In genomic region chr3:109330405-109330804, GRCh38 we compare ENCODE assay signal across 34 cellular contexts. TPM values are rescaled to one million over a fixed set of nuclear protein-coding genes. Genes with fewer than 3 reads are reported as not detected.
"Had no signal": no experiment of that assay in that cellular context is flagged by ENCODE, and none has a peak within 500 bp of the region (broad histone marks: within the 10 kb centered on the region; RNA-seq: fewer than 3 reads in every experiment).

No MANE protein-coding gene starts in this region.

- H3K36me3 ChIP-seq: adrenal gland, breast epithelium, Peyer's patch, SJSA1 had no signal

- ATAC-seq: activated CD4-positive, alpha-beta T cell treated with anti-CD3 and anti-CD28 coated beads for 36 hours; activated CD4-positive, CD25-positive, alpha-beta regulatory T cell treated with anti-CD3 and anti-CD28 coated beads, Interleukin-2, amount 50 U/mL, for 24 hours; activated CD8-positive, alpha-beta T cell treated with anti-CD3 and anti-CD28 coated beads, Interleukin-2, amount 10 ng/mL, durations not matched to agents 7 days and 5 days; activated naive CD4-positive, alpha-beta T cell treated with anti-CD3 and anti-CD28 coated beads, Interleukin-2, amount 50 U/mL, for 72 hours; body of pancreas; PC-3 had no signal

- H3K9me3 ChIP-seq: adrenal gland, body of pancreas, breast epithelium, Peyer's patch, SJSA1, SK-N-SH had no signal

- H3K27ac Mint-ChIP-seq: activated CD4-positive, alpha-beta T cell treated with anti-CD3 and anti-CD28 coated beads for 36 hours; activated CD4-positive, alpha-beta T cell treated with anti-CD3 and anti-CD28 coated beads, Interleukin-2, amount 10 ng/mL, durations not matched to agents 7 days and 5 days; activated CD8-positive, alpha-beta T cell treated with anti-CD3 and anti-CD28 coated beads, Interleukin-2, amount 10 ng/mL, durations not matched to agents 7 days and 5 days; activated naive CD4-positive, alpha-beta T cell treated with anti-CD3 and anti-CD28 coated beads for 36 hours; activated naive CD4-positive, alpha-beta T cell treated with anti-CD3 and anti-CD28 coated beads, Interleukin-2, amount 50 U/mL, for 72 hours; activated T-cell treated with anti-CD3 and anti-CD28 coated beads, Interleukin-2, amount 50 U/mL, for 24 hours; activated T-helper 2 cell treated with anti-CD3 and anti-CD28 coated beads, Interferon-gamma antibody, Interleukin-2, Interleukin-4, amounts not matched to agents 10 μg/mL and 5 μg/mL and 100 μg/mL, durations not matched to agents 14 hours and 24 hours and 36 hours; T-helper 1 cell treated with Interleukin-12 subunit alpha and Interleukin-12 subunit beta and Interleukin-4 antibody, amounts not matched to agents 30 μg/mL and 1 μg/mL, for 36 hours; T-helper 2 cell treated with Interferon-gamma antibody and Interleukin-4, amounts not matched to agents 5 μg/mL and 100 μg/mL, for 36 hours had no signal

- H3K4me1 ChIP-seq: adrenal gland, body of pancreas, breast epithelium, Peyer's patch, SJSA1 had no signal

- H3K27me3 ChIP-seq: adrenal gland, body of pancreas, breast epithelium, Peyer's patch, SJSA1 had no signal

- H3K27ac ChIP-seq: adrenal gland, body of pancreas, breast epithelium, Peyer's patch, SJSA1 had no signal

- H3K4me1 Mint-ChIP-seq: activated CD4-positive, alpha-beta T cell treated with anti-CD3 and anti-CD28 coated beads for 36 hours; activated CD4-positive, alpha-beta T cell treated with anti-CD3 and anti-CD28 coated beads, Interleukin-2, amount 10 ng/mL, durations not matched to agents 7 days and 5 days had no signal

- H3K4me3 Mint-ChIP-seq: activated CD4-positive, alpha-beta T cell treated with anti-CD3 and anti-CD28 coated beads for 36 hours; activated CD4-positive, alpha-beta T cell treated with anti-CD3 and anti-CD28 coated beads, Interleukin-2, amount 10 ng/mL, durations not matched to agents 7 days and 5 days; activated CD8-positive, alpha-beta T cell treated with anti-CD3 and anti-CD28 coated beads, Interleukin-2, amount 10 ng/mL, durations not matched to agents 7 days and 5 days; activated naive CD4-positive, alpha-beta T cell treated with anti-CD3 and anti-CD28 coated beads for 36 hours; activated T-cell treated with anti-CD3 and anti-CD28 coated beads, Interleukin-2, amount 50 U/mL, for 24 hours; T-helper 1 cell treated with Interleukin-12 subunit alpha and Interleukin-12 subunit beta and Interleukin-4 antibody, amounts not matched to agents 30 μg/mL and 1 μg/mL, for 36 hours; T-helper 2 cell treated with Interferon-gamma antibody and Interleukin-4, amounts not matched to agents 5 μg/mL and 100 μg/mL, for 36 hours had no signal

- FAIRE-seq: astrocyte, TTC549 had no signal

- DNase-seq: activated CD4-positive, alpha-beta T cell treated with anti-CD3 and anti-CD28 coated beads for 36 hours; activated CD4-positive, alpha-beta T cell treated with anti-CD3 and anti-CD28 coated beads, Interleukin-2, amount 10 ng/mL, durations not matched to agents 7 days and 5 days; activated CD4-positive, alpha-beta T cell treated with anti-CD3 and anti-CD28 coated beads, Interleukin-2, amount 50 U/mL, for 48 hours; activated CD8-positive, alpha-beta T cell treated with anti-CD3 and anti-CD28 coated beads, Interleukin-2, amount 10 ng/mL, durations not matched to agents 7 days and 5 days; activated gamma-delta T cell treated with Interleukin-2 at 50 U/mL for 16 hours; activated naive CD4-positive, alpha-beta T cell treated with anti-CD3 and anti-CD28 coated beads for 36 hours; activated T-cell treated with anti-CD3 and anti-CD28 coated beads, Interleukin-2, amount 50 U/mL, for 24 hours; adrenal gland; body of pancreas; NCI-H1048; NCI-H1105 treated with DMSO at 0.1 percent for 48 hours; NCI-H1436; NCI-H1694; NCI-H2029; NCI-H345; NCI-H524 treated with DMSO at 0.1 percent for 48 hours; NK-92 treated with Interleukin-12 subunit alpha and Interleukin-12 subunit beta, amount 100 ng/mL, for 24 hours; PC-3; Peyer's patch; RPMI8226; SHP77 treated with DMSO at 0.1 percent for 48 hours; SK-N-SH had no signal

- H3K36me3 Mint-ChIP-seq: activated naive CD4-positive, alpha-beta T cell treated with anti-CD3 and anti-CD28 coated beads, Interleukin-2, amount 50 U/mL, for 72 hours had no signal

- H3K4me2 ChIP-seq: SK-N-SH had no signal

- H3K4me3 ChIP-seq: adrenal gland, body of pancreas, breast epithelium, Peyer's patch, SJSA1 had no signal

- H3K9ac ChIP-seq: SK-N-SH had no signal

- H3K9me3 Mint-ChIP-seq: activated CD4-positive, alpha-beta T cell treated with anti-CD3 and anti-CD28 coated beads, Interleukin-2, amount 10 ng/mL, durations not matched to agents 7 days and 5 days; activated naive CD4-positive, alpha-beta T cell treated with anti-CD3 and anti-CD28 coated beads for 36 hours; activated naive CD4-positive, alpha-beta T cell treated with anti-CD3 and anti-CD28 coated beads, Interleukin-2, amount 50 U/mL, for 72 hours; activated T-cell treated with anti-CD3 and anti-CD28 coated beads, Interleukin-2, amount 50 U/mL, for 24 hours; activated T-helper 2 cell treated with anti-CD3 and anti-CD28 coated beads, Interferon-gamma antibody, Interleukin-2, Interleukin-4, amounts not matched to agents 10 μg/mL and 5 μg/mL and 100 μg/mL, durations not matched to agents 14 hours and 24 hours and 36 hours; T-helper 1 cell treated with Interleukin-12 subunit alpha and Interleukin-12 subunit beta and Interleukin-4 antibody, amounts not matched to agents 30 μg/mL and 1 μg/mL, for 36 hours; T-helper 2 cell treated with Interferon-gamma antibody and Interleukin-4, amounts not matched to agents 5 μg/mL and 100 μg/mL, for 36 hours had no signal

RNA-seq across cellular contexts. Expression of gene DPPA4, which starts 6.9 kb away (rescaled TPM):
- total RNA-seq: activated CD4-positive, alpha-beta T cell treated with anti-CD3 and anti-CD28 coated beads, Interleukin-2, amount 10 ng/mL, durations not matched to agents 7 days and 5 days; activated CD8-positive, alpha-beta T cell treated with anti-CD3 and anti-CD28 coated beads, Interleukin-2, amount 10 ng/mL, durations not matched to agents 7 days and 5 days; activated T-helper 2 cell treated with anti-CD3 and anti-CD28 coated beads, Interferon-gamma antibody, Interleukin-2, Interleukin-4, amounts not matched to agents 10 μg/mL and 5 μg/mL and 100 μg/mL, durations not matched to agents 14 hours and 24 hours and 36 hours; body of pancreas; breast epithelium; cardiac septum; M059J; NCI-H460; PC-3; Peyer's patch; SJSA1 had no signal
- polyA plus RNA-seq: SK-N-SH had no signal

RNA-seq across cellular contexts. Expression of gene DPPA2, which starts 14.1 kb away (rescaled TPM):
- total RNA-seq: activated CD4-positive, alpha-beta T cell treated with anti-CD3 and anti-CD28 coated beads for 36 hours; activated CD4-positive, alpha-beta T cell treated with anti-CD3 and anti-CD28 coated beads, Interleukin-2, amount 10 ng/mL, durations not matched to agents 7 days and 5 days; activated CD8-positive, alpha-beta T cell treated with anti-CD3 and anti-CD28 coated beads, Interleukin-2, amount 10 ng/mL, durations not matched to agents 7 days and 5 days; activated naive CD4-positive, alpha-beta T cell treated with anti-CD3 and anti-CD28 coated beads for 36 hours; activated naive CD4-positive, alpha-beta T cell treated with anti-CD3 and anti-CD28 coated beads, Interleukin-2, amount 50 U/mL, for 72 hours; activated T-helper 2 cell treated with anti-CD3 and anti-CD28 coated beads, Interferon-gamma antibody, Interleukin-2, Interleukin-4, amounts not matched to agents 10 μg/mL and 5 μg/mL and 100 μg/mL, durations not matched to agents 14 hours and 24 hours and 36 hours; adrenal gland; body of pancreas; breast epithelium; cardiac septum; M059J; NCI-H460; PC-3; Peyer's patch; SJSA1 had no signal
- polyA plus RNA-seq: adrenal gland, SK-N-SH had no signal
